8 cellular contexts compared by ENCODE assay signal in genomic region chr17:16262201-16262600, GRCh38.
"Had no signal": no experiment of that assay in that cellular context is flagged by ENCODE, and none has a peak within 500 bp of the region (broad histone marks: within the 10 kb centered on the region; RNA-seq: fewer than 3 reads in every experiment).

No MANE protein-coding gene starts in this region.

- H3K4me3 ChIP-seq: GM12878 had no signal

- ATAC-seq: GM12878 had no signal

- FAIRE-seq: G401.6, GM12878, GM12891, GM12892, GM18507, GM19239 had no signal

- DNase-seq: GDM1, GF-D8 had no signal
